In genomic region chr21:44617071-44617501, GRCh38 we compare ENCODE assay signal across 1 cellular context.
TF ChIP-seq lines count a peak whose summit lies in the region.

No MANE protein-coding gene starts in this region.

TF ChIP-seq in WTC11, 78 proteins besides CTCF, POLR2A, EP300 and RAD21:
- TF ChIP-seq RORB (CRISPR knock-in tag; IDR thresholded peaks at IDR 0.05) (no peak), AFF4 (CRISPR knock-in tag; IDR thresholded peaks at IDR 0.05; ENCODE audit: borderline replicate concordance) (no peak), TEAD4 (CRISPR knock-in tag; IDR thresholded peaks at IDR 0.05) (no peak), IRF2 (CRISPR knock-in tag; IDR thresholded peaks at IDR 0.05; ENCODE audit: borderline replicate concordance, low read depth) (no peak), ZNF532 (CRISPR knock-in tag; IDR thresholded peaks at IDR 0.05; ENCODE audit: borderline replicate concordance) (no peak), ELF4 (CRISPR knock-in tag; IDR thresholded peaks at IDR 0.05; ENCODE audit: low read depth) (no peak), ZBTB21 (CRISPR knock-in tag; IDR thresholded peaks at IDR 0.05; ENCODE audit: borderline replicate concordance) (no peak)
